Comparison of ENCODE assay signal across 1 cellular context in genomic region chr9:130368631-130369103, GRCh38.
TF ChIP-seq lines count a peak whose summit lies in the region.

No MANE protein-coding gene starts in this region.

TF ChIP-seq in K562, 482 proteins besides CTCF, POLR2A, EP300 and RAD21 (continued from another document and continues in another):
- TF ChIP-seq ZFP91 (CRISPR knock-in tag; IDR thresholded peaks at IDR 0.05) = no peak
- 0 out of 2 replicates have a peak, but pooled peaks have one; percentile 17 for TF ChIP-seq MTA3 (IDR thresholded peaks at IDR 0.05; ENCODE audit: borderline replicate concordance)
- peak; percentile 60; the same call in 1 of the 2 replicates for TF ChIP-seq JUN (IDR thresholded peaks at IDR 0.05; ENCODE audit: borderline replicate concordance, low read depth, low read length)
- no peak for TF ChIP-seq JUN (CRISPR knock-in tag; IDR thresholded peaks at IDR 0.05; ENCODE audit: borderline replicate concordance)
- TF ChIP-seq NR2C2 (CRISPR knock-in tag; IDR thresholded peaks at IDR 0.05) = no peak
- no peak for TF ChIP-seq NR2C2 (tag; IDR thresholded peaks at IDR 0.05)
- TF ChIP-seq HDAC2 (IDR thresholded peaks at IDR 0.05) = 0 out of 2 replicates have a peak, but pooled peaks have one; percentile 33
- TF ChIP-seq TRIM24 (IDR thresholded peaks at IDR 0.05) = peak; percentile 67 to 85
- no peak for TF ChIP-seq ZBTB43 (CRISPR knock-in tag; IDR thresholded peaks at IDR 0.05)
- peak; percentile 32; the same call in 1 of the 2 replicates for TF ChIP-seq VEZF1 (CRISPR knock-in tag; IDR thresholded peaks at IDR 0.05)
- TF ChIP-seq CHD7 (IDR thresholded peaks at IDR 0.05; ENCODE audit: low read depth, low read length) = no peak
- peak; percentile 78 for TF ChIP-seq DPF2 (IDR thresholded peaks at IDR 0.05)
- TF ChIP-seq CBFA2T3 (IDR thresholded peaks at IDR 0.05) = peak; percentile 70
- TF ChIP-seq GTF2F1 (IDR thresholded peaks at IDR 0.05; ENCODE audit: low read depth, low read length) = no peak
- TF ChIP-seq KLF16 (IDR thresholded peaks at IDR 0.05) = peak; percentile 26; the same call in 1 of the 2 replicates
- TF ChIP-seq BHLHE40 (IDR thresholded peaks at IDR 0.05; ENCODE audit: low read length) = peak; percentile 61
- no peak for TF ChIP-seq ZFP30 (CRISPR knock-in tag; IDR thresholded peaks at IDR 0.05; ENCODE audit: borderline replicate concordance)
- TF ChIP-seq ZNF551 (CRISPR knock-in tag; IDR thresholded peaks at IDR 0.05) = no peak
- TF ChIP-seq ZEB2 (IDR thresholded peaks at IDR 0.05) = peak; percentile 48; the same call in 1 of the 2 replicates
- peak; percentile 93 for TF ChIP-seq ZNF431 (CRISPR knock-in tag; IDR thresholded peaks at IDR 0.05)
- peak; percentile 36; the same call in 1 of the 2 replicates for TF ChIP-seq ATF7 (IDR thresholded peaks at IDR 0.05)
- peak; percentile 79; the same call in 1 of the 2 replicates for TF ChIP-seq SMARCE1 (IDR thresholded peaks at IDR 0.05)
- TF ChIP-seq SNIP1 (IDR thresholded peaks at IDR 0.05; ENCODE audit: low read depth) = no peak
- TF ChIP-seq SP1 (CRISPR knock-in tag; IDR thresholded peaks at IDR 0.05) = no peak
- no peak for TF ChIP-seq BRF2 (IDR thresholded peaks at IDR 0.05; ENCODE audit: borderline replicate concordance, insufficient read depth, insufficient read length)
- TF ChIP-seq CREB3L1 (IDR thresholded peaks at IDR 0.05; ENCODE audit: borderline replicate concordance, low read depth) = no peak
- peak; percentile 46; the same call in 1 of the 2 replicates for TF ChIP-seq SOX6 (IDR thresholded peaks at IDR 0.05)
- TF ChIP-seq GTF2A2 (tag; IDR thresholded peaks at IDR 0.05) = no peak
- TF ChIP-seq RHOXF2B (CRISPR knock-in tag; conservative IDR thresholded peaks at IDR 0.05) = no peak
- no peak for TF ChIP-seq THRA (IDR thresholded peaks at IDR 0.05)
- TF ChIP-seq TEAD4 (IDR thresholded peaks at IDR 0.05; ENCODE audit: low read length) = 0 out of 2 replicates have a peak, but pooled peaks have one; percentile 54
- TF ChIP-seq TEAD4 (CRISPR knock-in tag; IDR thresholded peaks at IDR 0.05; ENCODE audit: borderline replicate concordance) = no peak
- TF ChIP-seq CBX1 (IDR thresholded peaks at IDR 0.05; ENCODE audit: low read depth) = peak; percentile 40; the same call in 1 of the 2 replicates
- no peak for TF ChIP-seq POLR2H (tag; IDR thresholded peaks at IDR 0.05; ENCODE audit: low read depth)
- TF ChIP-seq CC2D1A (IDR thresholded peaks at IDR 0.05) = peak; percentile 74
- TF ChIP-seq ATF3 (IDR thresholded peaks at IDR 0.05) = peak; percentile 70
- TF ChIP-seq ATF3 (CRISPR knock-in tag; conservative IDR thresholded peaks at IDR 0.05) = no peak
- peak; percentile 46 for TF ChIP-seq TFAP4 (CRISPR knock-in tag; IDR thresholded peaks at IDR 0.05; ENCODE audit: borderline replicate concordance)
- TF ChIP-seq CTBP1 (IDR thresholded peaks at IDR 0.05; ENCODE audit: borderline replicate concordance) = 0 out of 2 replicates have a peak, but pooled peaks have one; percentile 29
- TF ChIP-seq YY1 (IDR thresholded peaks at IDR 0.05; ENCODE audit: borderline replicate concordance in 1 of 3, control insufficient read depth in 1 of 3, extremely low read depth in 1 of 3, insufficient read depth in 3 of 3, insufficient read length in 1 of 3, insufficient replicate concordance in 2 of 3, low read depth in 1 of 3, low read length in 2 of 3) = peak in 1 of 3 experiments; percentile 45
- no peak for TF ChIP-seq PTBP1 (IDR thresholded peaks at IDR 0.05; ENCODE audit: low read depth, low read length)
- peak; percentile 50 for TF ChIP-seq ZFP36 (IDR thresholded peaks at IDR 0.05; ENCODE audit: low read depth, low read length, partially characterized antibody)
